ENCODE assay signal across 20 cellular contexts in genomic region chr16:68636064-68636551, GRCh38. TPM values are rescaled to one million over a fixed set of nuclear protein-coding genes. Genes with fewer than 3 reads are reported as not detected.
DNase-seq lines count a peak whose midpoint lies in the region; ATAC-seq, FAIRE-seq and TF ChIP-seq lines count a peak whose summit lies in the region.
"Had no signal": no experiment of that assay in that cellular context is flagged by ENCODE, and none has a peak within 500 bp of the region (broad histone marks: within the 10 kb centered on the region; RNA-seq: fewer than 3 reads in every experiment).

No MANE protein-coding gene starts in this region.

- no peak overlapping the region for H3K4ac ChIP-seq in mesendoderm (ENCODE audit: low read depth, low read length)

- H2BK15ac ChIP-seq in mesendoderm (replicated peaks; ENCODE audit: low read depth) = no peak overlapping the region

- H3K4me3 ChIP-seq in bronchial epithelial cell (ENCODE audit: low read depth, low read length) = no peak overlapping the region
- H3K4me3 ChIP-seq in mesendoderm (ENCODE audit: low read length) = no peak overlapping the region
- no peak overlapping the region for H3K4me3 ChIP-seq in spleen
- H3K4me3 ChIP-seq: esophagus muscularis mucosa had no signal

- H3K18ac ChIP-seq in mesendoderm (ENCODE audit: low read length) = no peak overlapping the region

- H3K56ac ChIP-seq in mesendoderm (ENCODE audit: low read length) = no peak overlapping the region

- no peak overlapping the region for H4K5ac ChIP-seq in mesendoderm (ENCODE audit: low read length)

- no peak for TF ChIP-seq POLR2A in spleen (IDR thresholded peaks at IDR 0.05)

- ATAC-seq in T-helper 17 cell = no peak
- ATAC-seq: activated CD8-positive, alpha-beta memory T cell treated with anti-CD3 and anti-CD28 coated beads, Interleukin-2, amount 10 ng/mL, durations not matched to agents 7 days and 5 days had no signal

- H3K4me2 ChIP-seq in mesendoderm (ENCODE audit: low read length) = no peak overlapping the region

- peaks cover 25% of the 10 kb centered on the region for H3K27me3 Mint-ChIP-seq in T-helper 17 cell

- TF ChIP-seq CTCF in bronchial epithelial cell (IDR thresholded peaks at IDR 0.05; ENCODE audit: insufficient read depth, low read length, severe bottlenecking) (no peak), spleen (IDR thresholded peaks at IDR 0.05 in 8 of 11, conservative IDR thresholded peaks at IDR 0.05 in 3 of 11) (no peak)

- H3K4me1 ChIP-seq in mesendoderm (ENCODE audit: control insufficient read depth, low read depth, low read length) (peaks cover 2% of the 10 kb centered on the region), spleen (no peaks in the 10 kb centered on the region)

- H2AK5ac ChIP-seq in mesendoderm (ENCODE audit: low read length) = no peak overlapping the region

- FAIRE-seq in bronchial epithelial cell (lab: Jason Lieb, UNC) = peak; percentile 94

- H4K8ac ChIP-seq in mesendoderm (ENCODE audit: low read depth, low read length) = no peak overlapping the region

- H2BK120ac ChIP-seq in mesendoderm (ENCODE audit: low read depth, low read length) = no peak overlapping the region

- no peaks in the 10 kb centered on the region for H3K79me1 ChIP-seq in mesendoderm (ENCODE audit: low read length)

- H3K9me3 ChIP-seq in spleen (no peaks in the 10 kb centered on the region), T-helper 17 cell (ENCODE audit: control insufficient read depth, low read length, poor library complexity, severe bottlenecking) (no peaks in the 10 kb centered on the region)
- H3K9me3 ChIP-seq: esophagus muscularis mucosa had no signal

- no peak overlapping the region for H3K23ac ChIP-seq in mesendoderm (ENCODE audit: low read length)

- H2BK5ac ChIP-seq in mesendoderm (ENCODE audit: low read length) = no peak overlapping the region

- H3K36me3 ChIP-seq in bronchial epithelial cell (ENCODE audit: control insufficient read depth, insufficient read depth, low read length) = no peaks in the 10 kb centered on the region
- H3K36me3 ChIP-seq in mesendoderm (ENCODE audit: control insufficient read depth, insufficient read depth, low read length) = no peaks in the 10 kb centered on the region
- no peaks in the 10 kb centered on the region for H3K36me3 ChIP-seq in spleen
- H3K36me3 ChIP-seq: esophagus muscularis mucosa had no signal

- no peaks in the 10 kb centered on the region for H3K79me2 ChIP-seq in mesendoderm (ENCODE audit: control insufficient read depth, insufficient read depth, low read length)

- peaks cover 4% of the 10 kb centered on the region for H3K4me1 Mint-ChIP-seq in T-helper 17 cell
- H3K4me1 Mint-ChIP-seq: activated B cell treated with CpG ODN at 0.5 μM for 24 hours; activated CD8-positive, alpha-beta memory T cell treated with anti-CD3 and anti-CD28 coated beads, Interleukin-2, amount 10 ng/mL, durations not matched to agents 7 days and 5 days had no signal

- intact Hi-C loops in spleen (cut with DNase I; ENCODE audit: low total_unique reads) = no loop called here
- intact Hi-C loops in posterior vena cava (cut with DNase I) = no loop called here

- H3K9ac ChIP-seq in mesendoderm (ENCODE audit: low read length) = no peak overlapping the region

- DNase-seq in HPDE6-E6E7 (ENCODE audit: extremely low spot score) (peak; percentile 73), bronchial epithelial cell (ENCODE audit: low read depth) (peak; percentile 99), mesendoderm (peak; percentile 20), spleen (no peak), DMS79 treated with DMSO at 0.1 percent for 48 hours (lab: John Stamatoyannopoulos, UW) (no peak), posterior vena cava (ENCODE audit: low spot score) (no peak), foreskin melanocyte (no peak), T-helper 17 cell (no peak)
- DNase-seq: activated B cell treated with CpG ODN at 0.5 μM for 24 hours; activated CD8-positive, alpha-beta memory T cell treated with anti-CD3 and anti-CD28 coated beads, Interleukin-2, amount 10 ng/mL, durations not matched to agents 7 days and 5 days; activated gamma-delta T cell treated with Interleukin-2 at 50 U/mL for 16 hours; hypothalamus; KG1; NCI-H1436 treated with DMSO at 0.1 percent for 48 hours; NCI-H2227 treated with DMSO at 0.1 percent for 48 hours; Right ventricle myocardium superior had no signal

- no peaks in the 10 kb centered on the region for H3K27me3 ChIP-seq in bronchial epithelial cell (ENCODE audit: control insufficient read depth, insufficient read depth, low read length)
- H3K27me3 ChIP-seq in mesendoderm (ENCODE audit: insufficient read depth, low read length, poor library complexity) = no peaks in the 10 kb centered on the region
- peaks cover 0 to 11% (median 0%) of the 10 kb centered on the region in 7 donors for H3K27me3 ChIP-seq in spleen (replicated peaks in 1 of 7)

- H3K4me3 Mint-ChIP-seq in T-helper 17 cell = no peak overlapping the region
- H3K4me3 Mint-ChIP-seq: activated B cell treated with CpG ODN at 0.5 μM for 24 hours; activated CD8-positive, alpha-beta memory T cell treated with anti-CD3 and anti-CD28 coated beads, Interleukin-2, amount 10 ng/mL, durations not matched to agents 7 days and 5 days had no signal

- no peak overlapping the region for H3K27ac Mint-ChIP-seq in T-helper 17 cell
- H3K27ac Mint-ChIP-seq: activated B cell treated with CpG ODN at 0.5 μM for 24 hours; activated CD8-positive, alpha-beta memory T cell treated with anti-CD3 and anti-CD28 coated beads, Interleukin-2, amount 10 ng/mL, durations not matched to agents 7 days and 5 days had no signal

- peaks cover 4% of the 10 kb centered on the region for H3K36me3 Mint-ChIP-seq in T-helper 17 cell (ENCODE audit: low read depth)

- no CpG with 5 or more reads among the region's 12 CpGs for WGBS in mesendoderm (ENCODE audit: extremely low coverage, insufficient coverage, low lambda C conversion rate)
- WGBS in spleen, 5 donors = 49 to 74% (median 59%) methylated on average over 12 of the region's 12 CpGs

- no peak overlapping the region for H3K27ac ChIP-seq in mesendoderm (ENCODE audit: low read depth, low read length)
- H3K27ac ChIP-seq in spleen = peak overlapping the region in 7 of 8 donors; percentile 48 to 74 (median 70)
- H3K27ac ChIP-seq: esophagus muscularis mucosa, HL-60 had no signal

RNA-seq across cellular contexts. Expression of gene CDH3, which starts 9.0 kb away (rescaled TPM):
- 564 and 607 TPM in 2 replicates for total RNA-seq in bronchial epithelial cell
- 130 TPM for polyA plus RNA-seq in mesendoderm (2013, experiment 1 of 2)
- 121 TPM for polyA plus RNA-seq in mesendoderm (2013, experiment 2 of 2)
- 10 to 100 TPM; 13.1 to 47.6 (median 25.3) TPM for total RNA-seq in spleen
- polyA plus RNA-seq in spleen = 1 to 10 TPM; 1.5 to 5.9 (median 4.9) TPM
- total RNA-seq in posterior vena cava = 1 to 10 TPM; 2.9 to 3.4 TPM
- under 1 TPM; 0.37 to 0.42 TPM for total RNA-seq in T-helper 17 cell
- total RNA-seq: activated B cell treated with CpG ODN at 0.5 μM for 24 hours, Right ventricle myocardium superior, skeletal muscle tissue had no signal
- polyA plus RNA-seq: liver had no signal

Comparison
In these comparisons a context has a peak if more than half of its experiments do, and no peak if none do; other contexts are left out.
1. DNase-seq: peak in HPDE6-E6E7 (single experiment), bronchial epithelial cell (single experiment) and mesendoderm (single experiment); none in spleen (single experiment), DMS79 treated with DMSO at 0.1 percent for 48 hours (single experiment), posterior vena cava (single experiment), foreskin melanocyte (single experiment) and T-helper 17 cell (0 of 3).
2. RNA of gene CDH3, which starts 9.0 kb away (total RNA-seq): 564 to 607 TPM in bronchial epithelial cell; 13.1 to 47.6 TPM in spleen, 2.9 to 3.4 TPM in posterior vena cava and 0.37 to 0.42 TPM in T-helper 17 cell; every median in the first group is over 10 times any median in the second.